ENCODE assay signal across 3 cellular contexts in genomic region chr5:124741711-124742496, GRCh38.
TF ChIP-seq lines count a peak whose summit lies in the region.

No MANE protein-coding gene starts in this region.

TF ChIP-seq in liver, 16 proteins besides CTCF, POLR2A, EP300 and RAD21 (continued from another document):
- TF ChIP-seq ATF3 (IDR thresholded peaks at IDR 0.05) (no peak), REST (IDR thresholded peaks at IDR 0.05) (no peak), ZBTB33 (IDR thresholded peaks at IDR 0.05) (no peak), RXRA (IDR thresholded peaks at IDR 0.05) (peak in 1 of 2 donors; percentile 4), TAF1 (conservative IDR thresholded peaks at IDR 0.05) (no peak), FOXA1 (IDR thresholded peaks at IDR 0.05) (no peak), GABPA (IDR thresholded peaks at IDR 0.05 in 1 of 2, conservative IDR thresholded peaks at IDR 0.05 in 1 of 2) (no peak), EGR1 (IDR thresholded peaks at IDR 0.05; ENCODE audit: low read depth in 2 of 2) (no peak), JUND (IDR thresholded peaks at IDR 0.05) (no peak), SP1 (IDR thresholded peaks at IDR 0.05) (peak; percentile 28)

TF ChIP-seq in HepG2, 621 proteins besides CTCF, POLR2A, EP300 and RAD21 (continued from another document):
- TF ChIP-seq ZMAT3 (CRISPR knock-in tag; conservative IDR thresholded peaks at IDR 0.05): no peak
- TF ChIP-seq, protein P1, sequence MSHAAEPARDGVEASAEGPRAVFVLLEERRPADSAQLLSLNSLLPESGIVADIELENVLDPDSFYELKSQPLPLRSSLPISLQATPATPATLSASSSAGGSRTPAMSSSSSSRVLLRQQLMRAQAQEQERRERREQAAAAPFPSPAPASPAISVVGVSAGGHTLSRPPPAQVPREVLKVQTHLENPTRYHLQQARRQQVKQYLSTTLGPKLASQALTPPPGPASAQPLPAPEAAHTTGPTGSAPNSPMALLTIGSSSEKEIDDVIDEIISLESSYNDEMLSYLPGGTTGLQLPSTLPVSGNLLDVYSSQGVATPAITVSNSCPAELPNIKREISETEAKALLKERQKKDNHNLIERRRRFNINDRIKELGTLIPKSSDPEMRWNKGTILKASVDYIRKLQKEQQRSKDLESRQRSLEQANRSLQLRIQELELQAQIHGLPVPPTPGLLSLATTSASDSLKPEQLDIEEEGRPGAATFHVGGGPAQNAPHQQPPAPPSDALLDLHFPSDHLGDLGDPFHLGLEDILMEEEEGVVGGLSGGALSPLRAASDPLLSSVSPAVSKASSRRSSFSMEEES (CRISPR knock-in tag; IDR thresholded peaks at IDR 0.05): no peak
- TF ChIP-seq, protein P2, sequence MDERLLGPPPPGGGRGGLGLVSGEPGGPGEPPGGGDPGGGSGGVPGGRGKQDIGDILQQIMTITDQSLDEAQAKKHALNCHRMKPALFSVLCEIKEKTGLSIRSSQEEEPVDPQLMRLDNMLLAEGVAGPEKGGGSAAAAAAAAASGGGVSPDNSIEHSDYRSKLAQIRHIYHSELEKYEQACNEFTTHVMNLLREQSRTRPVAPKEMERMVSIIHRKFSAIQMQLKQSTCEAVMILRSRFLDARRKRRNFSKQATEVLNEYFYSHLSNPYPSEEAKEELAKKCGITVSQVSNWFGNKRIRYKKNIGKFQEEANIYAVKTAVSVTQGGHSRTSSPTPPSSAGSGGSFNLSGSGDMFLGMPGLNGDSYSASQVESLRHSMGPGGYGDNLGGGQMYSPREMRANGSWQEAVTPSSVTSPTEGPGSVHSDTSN (CRISPR knock-in tag; IDR thresholded peaks at IDR 0.05): no peak
- TF ChIP-seq KAT2B (IDR thresholded peaks at IDR 0.05; ENCODE audit: borderline replicate concordance, low read depth, low read length): no peak
- TF ChIP-seq TSC22D2 (CRISPR knock-in tag; IDR thresholded peaks at IDR 0.05; ENCODE audit: borderline replicate concordance): no peak
- no peak for TF ChIP-seq ZSCAN30 (CRISPR knock-in tag; IDR thresholded peaks at IDR 0.05)
- TF ChIP-seq ZNF652 (CRISPR knock-in tag; IDR thresholded peaks at IDR 0.05; ENCODE audit: borderline replicate concordance, low read depth): no peak
- TF ChIP-seq ZNF569 (CRISPR knock-in tag; IDR thresholded peaks at IDR 0.05; ENCODE audit: borderline replicate concordance): no peak

TF ChIP-seq in WTC11, 78 proteins besides CTCF, POLR2A, EP300 and RAD21 (continued from another document):
- TF ChIP-seq GRHL2 (CRISPR knock-in tag; IDR thresholded peaks at IDR 0.05; ENCODE audit: insufficient replicate concordance, severe bottlenecking): no peak
- TF ChIP-seq ZNF396 (CRISPR knock-in tag; IDR thresholded peaks at IDR 0.05; ENCODE audit: borderline replicate concordance): no peak
